Comparison of ENCODE assay signal across 1 cellular context in the genomic region with DNA sequence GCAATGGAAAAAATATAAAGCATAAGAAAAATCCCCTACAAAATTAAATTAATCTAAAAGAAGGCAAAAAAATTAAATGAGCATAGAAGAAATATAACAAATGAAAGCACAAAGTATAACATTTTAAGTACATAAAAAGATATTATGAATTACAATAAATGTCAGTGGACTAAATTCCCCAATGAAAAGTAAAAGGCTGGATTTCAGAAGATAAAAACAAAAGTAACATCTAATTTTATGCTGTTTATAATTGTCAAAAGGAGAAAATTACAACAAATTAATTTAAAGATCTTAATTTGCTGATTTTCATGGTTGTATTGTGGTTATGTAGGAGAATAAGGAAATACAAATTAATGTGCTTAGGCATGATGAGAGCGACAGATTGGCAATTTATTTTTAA.
TF ChIP-seq lines count a peak whose summit lies in the region.

No MANE protein-coding gene starts in this region.

TF ChIP-seq in K562, 482 proteins besides CTCF, POLR2A, EP300 and RAD21:
- TF ChIP-seq MED1 (CRISPR knock-in tag; IDR thresholded peaks at IDR 0.05; ENCODE audit: borderline replicate concordance) (no peak), ZNF507 (tag; conservative IDR thresholded peaks at IDR 0.05) (peak; percentile 95), GATA2 (CRISPR knock-in tag; IDR thresholded peaks at IDR 0.05) (no peak)
